ENCODE assay signal across 8 cellular contexts in genomic region chr7:70694357-70694908, GRCh38.
DNase-seq lines count a peak whose midpoint lies in the region; ATAC-seq and TF ChIP-seq lines count a peak whose summit lies in the region.

No MANE protein-coding gene starts in this region.

- ATAC-seq in HG02763 (IDR thresholded peaks at IDR 0.05; ENCODE audit: unreplicated experiment) (peak; percentile 37), left colon (peak; percentile 50)

- H3K27me3 Mint-ChIP-seq in activated naive CD4-positive, alpha-beta T cell treated with anti-CD3 and anti-CD28 coated beads for 36 hours (ENCODE audit: low read depth): peaks cover 39% of the 10 kb centered on the region
- peaks cover 42% of the 10 kb centered on the region for H3K27me3 Mint-ChIP-seq in stimulated activated naive CD8-positive, alpha-beta T cell treated with anti-CD3 and anti-CD28 coated beads, Interleukin-15, Interleukin-2, amounts not matched to agents 100 ng/mL and 50 ng/mL, for 24 hours
- peaks cover 28% of the 10 kb centered on the region; the same call in 1 of the 2 replicates for H3K27me3 Mint-ChIP-seq in HFFc6 (ENCODE audit: insufficient read depth)

- no peak for DNase-seq in activated naive CD4-positive, alpha-beta T cell treated with anti-CD3 and anti-CD28 coated beads for 36 hours
- no peak for DNase-seq in activated naive CD4-positive, alpha-beta T cell treated with anti-CD3 and anti-CD28 coated beads, Interleukin-2, amount 50 U/mL, for 16 hours
- DNase-seq in NOMO-1 treated with dmso at 0.1 percent for 144 hours (lab: John Stamatoyannopoulos, UW; ENCODE audit: unreplicated experiment) (peak; percentile 42), left colon (peak; percentile 47 to 61), HFFc6 (no peak)
- DNase-seq in central memory CD4-positive, alpha-beta T cell: peak; percentile 23

- no peak for TF ChIP-seq CTCF in HFFc6 (IDR thresholded peaks at IDR 0.05)

- CTCF ChIA-PET in activated naive CD4-positive, alpha-beta T cell treated with anti-CD3 and anti-CD28 coated beads for 36 hours (lab: Charles Lee): no interaction called here

- H3K36me3 Mint-ChIP-seq in activated naive CD4-positive, alpha-beta T cell treated with anti-CD3 and anti-CD28 coated beads for 36 hours (ENCODE audit: low read depth): no peaks in the 10 kb centered on the region
- H3K36me3 Mint-ChIP-seq in stimulated activated naive CD8-positive, alpha-beta T cell treated with anti-CD3 and anti-CD28 coated beads, Interleukin-15, Interleukin-2, amounts not matched to agents 100 ng/mL and 50 ng/mL, for 24 hours (ENCODE audit: low read depth): no peaks in the 10 kb centered on the region
- H3K36me3 Mint-ChIP-seq in HFFc6 (ENCODE audit: low read depth): no peaks in the 10 kb centered on the region; the same call in 1 of the 2 replicates

- peak overlapping the region; percentile 70 for H3K4me3 Mint-ChIP-seq in activated naive CD4-positive, alpha-beta T cell treated with anti-CD3 and anti-CD28 coated beads for 36 hours
- H3K4me3 Mint-ChIP-seq in stimulated activated naive CD8-positive, alpha-beta T cell treated with anti-CD3 and anti-CD28 coated beads, Interleukin-15, Interleukin-2, amounts not matched to agents 100 ng/mL and 50 ng/mL, for 24 hours: peak overlapping the region; percentile 80
- H3K4me3 Mint-ChIP-seq in HFFc6: no peak overlapping the region

- no peak overlapping the region for H3K27ac Mint-ChIP-seq in activated naive CD4-positive, alpha-beta T cell treated with anti-CD3 and anti-CD28 coated beads for 36 hours
- no peak overlapping the region for H3K27ac Mint-ChIP-seq in stimulated activated naive CD8-positive, alpha-beta T cell treated with anti-CD3 and anti-CD28 coated beads, Interleukin-15, Interleukin-2, amounts not matched to agents 100 ng/mL and 50 ng/mL, for 24 hours
- no peak overlapping the region for H3K27ac Mint-ChIP-seq in HFFc6

- H3K4me1 Mint-ChIP-seq in activated naive CD4-positive, alpha-beta T cell treated with anti-CD3 and anti-CD28 coated beads for 36 hours (ENCODE audit: low read depth): peaks cover 9% of the 10 kb centered on the region
- peaks cover 23% of the 10 kb centered on the region for H3K4me1 Mint-ChIP-seq in stimulated activated naive CD8-positive, alpha-beta T cell treated with anti-CD3 and anti-CD28 coated beads, Interleukin-15, Interleukin-2, amounts not matched to agents 100 ng/mL and 50 ng/mL, for 24 hours (ENCODE audit: low read depth)
- H3K4me1 Mint-ChIP-seq in HFFc6 (ENCODE audit: low read depth): no peaks in the 10 kb centered on the region

- H3K9me3 Mint-ChIP-seq in activated naive CD4-positive, alpha-beta T cell treated with anti-CD3 and anti-CD28 coated beads for 36 hours: no peaks in the 10 kb centered on the region
- H3K9me3 Mint-ChIP-seq in stimulated activated naive CD8-positive, alpha-beta T cell treated with anti-CD3 and anti-CD28 coated beads, Interleukin-15, Interleukin-2, amounts not matched to agents 100 ng/mL and 50 ng/mL, for 24 hours: no peaks in the 10 kb centered on the region
- H3K9me3 Mint-ChIP-seq in HFFc6: peaks cover 4% of the 10 kb centered on the region; the same call in 1 of the 2 replicates

- intact Hi-C loops in activated naive CD4-positive, alpha-beta T cell treated with anti-CD3 and anti-CD28 coated beads for 36 hours (cut with micrococcal nuclease): loop anchor here (10.0 kb wide), 1 partner anchor 380 kb away; no protein-coding TSS in a partner anchor
- intact Hi-C loops in left colon (cut with DNase I, micrococcal nuclease): no loop called here

Comparison
In these comparisons a context has a peak if more than half of its experiments do, and no peak if none do; other contexts are left out.
1. DNase-seq: peak in NOMO-1 treated with dmso at 0.1 percent for 144 hours (single experiment), central memory CD4-positive, alpha-beta T cell (single experiment) and left colon (2 of 2); none in activated naive CD4-positive, alpha-beta T cell treated with anti-CD3 and anti-CD28 coated beads for 36 hours (single experiment), activated naive CD4-positive, alpha-beta T cell treated with anti-CD3 and anti-CD28 coated beads, Interleukin-2, amount 50 U/mL, for 16 hours (single experiment) and HFFc6 (single experiment).